8 cellular contexts compared by ENCODE assay signal in the genomic region with DNA sequence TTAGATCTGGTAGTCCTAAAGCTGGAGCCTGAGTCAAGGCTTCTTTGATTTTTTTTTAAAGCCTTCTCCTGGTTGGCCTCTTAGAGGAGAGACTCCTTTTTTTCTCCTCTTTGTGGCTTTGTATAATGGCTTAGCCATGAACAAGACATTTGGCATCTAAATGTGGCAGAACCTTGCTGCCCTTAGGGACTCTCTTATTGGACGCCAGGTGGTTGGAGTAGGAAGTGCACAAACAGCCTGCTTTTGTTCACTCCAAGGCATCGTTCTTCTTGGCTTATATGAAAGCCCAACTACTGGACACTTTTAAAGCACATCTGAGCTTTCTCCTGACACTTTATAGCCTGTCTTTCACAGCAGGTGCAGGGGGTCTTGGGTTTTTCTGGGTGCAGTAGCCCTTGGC. TPM values are rescaled to one million over a fixed set of nuclear protein-coding genes. Genes with fewer than 3 reads are reported as not detected.
DNase-seq lines count a peak whose midpoint lies in the region; ATAC-seq and TF ChIP-seq lines count a peak whose summit lies in the region.

No MANE protein-coding gene starts in this region.

- peaks cover 3% of the 10 kb centered on the region for H3K36me3 Mint-ChIP-seq in T-helper 2 cell treated with Interferon-gamma antibody and Interleukin-4, amounts not matched to agents 5 μg/mL and 100 μg/mL, for 36 hours (ENCODE audit: low read depth)

- peak overlapping the region in 1 of 10 donors; percentile 71 for H3K27ac ChIP-seq in heart right ventricle

- peaks cover 19% of the 10 kb centered on the region for H3K9me3 Mint-ChIP-seq in T-helper 2 cell treated with Interferon-gamma antibody and Interleukin-4, amounts not matched to agents 5 μg/mL and 100 μg/mL, for 36 hours

- no peak overlapping the region for H3K27ac Mint-ChIP-seq in T-helper 2 cell treated with Interferon-gamma antibody and Interleukin-4, amounts not matched to agents 5 μg/mL and 100 μg/mL, for 36 hours

- peak in 6 of 9 donors; percentile 5 to 43 (median 24) for TF ChIP-seq CTCF in heart right ventricle (IDR thresholded peaks at IDR 0.05)

- no peak for TF ChIP-seq POLR2A in GM18505 (IDR thresholded peaks at IDR 0.05; ENCODE audit: borderline replicate concordance, extremely low read depth, insufficient read depth, insufficient read length)

- WGBS in heart right ventricle, 2 donors: 23 to 35% methylated on average over 2 of the region's 2 CpGs

- intact Hi-C loops in heart right ventricle (cut with DNase I): no loop called here

- H3K9me3 ChIP-seq in heart right ventricle: peaks cover 0 to 29% (median 4%) of the 10 kb centered on the region in 11 donors

- no peaks in the 10 kb centered on the region for H3K27me3 ChIP-seq in heart right ventricle

- peaks cover 0 to 19% (median 12%) of the 10 kb centered on the region in 9 donors for H3K4me1 ChIP-seq in heart right ventricle

- ATAC-seq in HG03159 (IDR thresholded peaks at IDR 0.05; ENCODE audit: unreplicated experiment) (peak; percentile 45), heart right ventricle (peak in 2 of 8 donors; percentile 48 to 56), GM18505 (IDR thresholded peaks at IDR 0.05; ENCODE audit: unreplicated experiment) (no peak)

- H3K4me3 Mint-ChIP-seq in T-helper 2 cell treated with Interferon-gamma antibody and Interleukin-4, amounts not matched to agents 5 μg/mL and 100 μg/mL, for 36 hours: peak overlapping the region; percentile 91

- peaks cover 17% of the 10 kb centered on the region for H3K4me1 Mint-ChIP-seq in T-helper 2 cell treated with Interferon-gamma antibody and Interleukin-4, amounts not matched to agents 5 μg/mL and 100 μg/mL, for 36 hours (ENCODE audit: low read depth)

- H3K36me3 ChIP-seq in heart right ventricle: no peaks in the 10 kb centered on the region

- DNase-seq in NCI-H748 (lab: John Stamatoyannopoulos, UW; ENCODE audit: unreplicated experiment) (peak; percentile 44), NCI-H748 treated with DMSO at 0.1 percent for 48 hours (lab: John Stamatoyannopoulos, UW) (no peak), heart right ventricle (no peak), stromal cell of bone marrow (ENCODE audit: low read depth) (peak; percentile 2), GM19240 (ENCODE audit: insufficient read length, low spot score) (no peak)
- no peak for DNase-seq in T-helper 2 cell treated with Interferon-gamma antibody and Interleukin-4, amounts not matched to agents 5 μg/mL and 100 μg/mL, for 36 hours (ENCODE audit: low spot score)

- peaks cover under 1% of the 10 kb centered on the region for H3K27me3 Mint-ChIP-seq in T-helper 2 cell treated with Interferon-gamma antibody and Interleukin-4, amounts not matched to agents 5 μg/mL and 100 μg/mL, for 36 hours (ENCODE audit: low read depth)

- H3K4me3 ChIP-seq in heart right ventricle: peak overlapping the region in 4 of 10 donors; percentile 61 to 70 (median 64)

RNA-seq across cellular contexts. Expression of gene ZPBP, which starts 25.0 kb away (rescaled TPM):
- total RNA-seq in heart right ventricle: not detected
- not detected for polyA plus RNA-seq in heart right ventricle

Comparison
In these comparisons a context has a peak if more than half of its experiments do, and no peak if none do; other contexts are left out.
1. DNase-seq: peak in NCI-H748 (single experiment) and stromal cell of bone marrow (single experiment); none in NCI-H748 treated with DMSO at 0.1 percent for 48 hours (single experiment), T-helper 2 cell treated with Interferon-gamma antibody and Interleukin-4, amounts not matched to agents 5 μg/mL and 100 μg/mL, for 36 hours (single experiment), heart right ventricle (0 of 2) and GM19240 (single experiment).